ENCODE assay signal across 1 cellular context in genomic region chr10:1412531-1413189, GRCh38.
TF ChIP-seq lines count a peak whose summit lies in the region.

No MANE protein-coding gene starts in this region.

TF ChIP-seq in GM23338, 12 proteins besides CTCF, POLR2A, EP300 and RAD21 (continued from another document):
- no peak for TF ChIP-seq ZNF462 (CRISPR knock-in tag; IDR thresholded peaks at IDR 0.05)
- no peak for TF ChIP-seq JUNB (IDR thresholded peaks at IDR 0.05; ENCODE audit: unreplicated experiment)
- TF ChIP-seq ETS1 (IDR thresholded peaks at IDR 0.05): no peak
- no peak for TF ChIP-seq CREB1 (CRISPR knock-in tag; IDR thresholded peaks at IDR 0.05; ENCODE audit: low read depth)
- TF ChIP-seq ZNF114 (CRISPR knock-in tag; IDR thresholded peaks at IDR 0.05): no peak
TF ChIP-seq in GM23338: peak in this region for 0.
